1 cellular context compared by ENCODE assay signal in genomic region chr7:105012503-105013282, GRCh38.
TF ChIP-seq lines count a peak whose summit lies in the region.

No MANE protein-coding gene starts in this region.

TF ChIP-seq in HepG2, 621 proteins besides CTCF, POLR2A, EP300 and RAD21 (continued from another document and continues in another):
- peak; percentile 85; the same call in 1 of the 2 replicates for TF ChIP-seq MEIS1 (CRISPR knock-in tag; IDR thresholded peaks at IDR 0.05; ENCODE audit: borderline replicate concordance)
- TF ChIP-seq ATF2 (CRISPR knock-in tag; IDR thresholded peaks at IDR 0.05) = peak; percentile 100
- TF ChIP-seq MATR3 (CRISPR knock-in tag; IDR thresholded peaks at IDR 0.05) = no peak
- TF ChIP-seq ZNF281 (CRISPR knock-in tag; IDR thresholded peaks at IDR 0.05; ENCODE audit: borderline replicate concordance) = peak; percentile 98
- peak; percentile 48; the same call in 1 of the 2 replicates for TF ChIP-seq SOX13 (IDR thresholded peaks at IDR 0.05)
- TF ChIP-seq SOX13 (CRISPR knock-in tag; conservative IDR thresholded peaks at IDR 0.05 in 1 of 2, IDR thresholded peaks at IDR 0.05 in 1 of 2) = peak in 1 of 2 experiments; percentile 73; a peak in 2 of 4 replicates
- TF ChIP-seq ATF5 (CRISPR knock-in tag; IDR thresholded peaks at IDR 0.05; ENCODE audit: low read depth) = 0 out of 2 replicates have a peak, but pooled peaks have one; percentile 54
- peak; percentile 84; the same call in 1 of the 2 replicates for TF ChIP-seq TBX2 (CRISPR knock-in tag; IDR thresholded peaks at IDR 0.05; ENCODE audit: borderline replicate concordance)
- 0 out of 2 replicates have a peak, but pooled peaks have one; percentile 68 for TF ChIP-seq ARHGAP35 (CRISPR knock-in tag; IDR thresholded peaks at IDR 0.05; ENCODE audit: borderline replicate concordance)
- peak; percentile 91; the same call in 1 of the 2 replicates for TF ChIP-seq STAT6 (CRISPR knock-in tag; IDR thresholded peaks at IDR 0.05; ENCODE audit: borderline replicate concordance)
- peak; percentile 33; the same call in 1 of the 2 replicates for TF ChIP-seq HNF4A (CRISPR knock-in tag; IDR thresholded peaks at IDR 0.05)
- no peak for TF ChIP-seq CSRNP2 (CRISPR knock-in tag; conservative IDR thresholded peaks at IDR 0.05; ENCODE audit: low read depth)
- TF ChIP-seq ZNF205 (CRISPR knock-in tag; IDR thresholded peaks at IDR 0.05) = peak; percentile 26; the same call in 1 of the 2 replicates
- TF ChIP-seq GMEB2 (CRISPR knock-in tag; IDR thresholded peaks at IDR 0.05; ENCODE audit: low read depth) = peak; percentile 72
- no peak for TF ChIP-seq ZNF143 (CRISPR knock-in tag; IDR thresholded peaks at IDR 0.05)
- TF ChIP-seq HNF1A (IDR thresholded peaks at IDR 0.05; ENCODE audit: low read depth) = no peak
- TF ChIP-seq HNF1A (CRISPR knock-in tag; IDR thresholded peaks at IDR 0.05; ENCODE audit: borderline replicate concordance) = peak; percentile 86
- TF ChIP-seq BHLHE40 (IDR thresholded peaks at IDR 0.05; ENCODE audit: low read length) = peak; percentile 86
- peak; percentile 80 for TF ChIP-seq ARID5B (CRISPR knock-in tag; IDR thresholded peaks at IDR 0.05)
- peak; percentile 71 for TF ChIP-seq HDAC2 (CRISPR knock-in tag; IDR thresholded peaks at IDR 0.05)
- 0 out of 2 replicates have a peak, but pooled peaks have one; percentile 34 for TF ChIP-seq ZNF432 (CRISPR knock-in tag; IDR thresholded peaks at IDR 0.05; ENCODE audit: borderline replicate concordance)
- TF ChIP-seq RERE (CRISPR knock-in tag; IDR thresholded peaks at IDR 0.05; ENCODE audit: low read depth) = no peak
- TF ChIP-seq NFE2L1 (CRISPR knock-in tag; IDR thresholded peaks at IDR 0.05; ENCODE audit: borderline replicate concordance) = no peak
- TF ChIP-seq ZSCAN31 (CRISPR knock-in tag; IDR thresholded peaks at IDR 0.05; ENCODE audit: low read depth) = peak; percentile 82
